ENCODE assay signal across 8 cellular contexts in the genomic region with DNA sequence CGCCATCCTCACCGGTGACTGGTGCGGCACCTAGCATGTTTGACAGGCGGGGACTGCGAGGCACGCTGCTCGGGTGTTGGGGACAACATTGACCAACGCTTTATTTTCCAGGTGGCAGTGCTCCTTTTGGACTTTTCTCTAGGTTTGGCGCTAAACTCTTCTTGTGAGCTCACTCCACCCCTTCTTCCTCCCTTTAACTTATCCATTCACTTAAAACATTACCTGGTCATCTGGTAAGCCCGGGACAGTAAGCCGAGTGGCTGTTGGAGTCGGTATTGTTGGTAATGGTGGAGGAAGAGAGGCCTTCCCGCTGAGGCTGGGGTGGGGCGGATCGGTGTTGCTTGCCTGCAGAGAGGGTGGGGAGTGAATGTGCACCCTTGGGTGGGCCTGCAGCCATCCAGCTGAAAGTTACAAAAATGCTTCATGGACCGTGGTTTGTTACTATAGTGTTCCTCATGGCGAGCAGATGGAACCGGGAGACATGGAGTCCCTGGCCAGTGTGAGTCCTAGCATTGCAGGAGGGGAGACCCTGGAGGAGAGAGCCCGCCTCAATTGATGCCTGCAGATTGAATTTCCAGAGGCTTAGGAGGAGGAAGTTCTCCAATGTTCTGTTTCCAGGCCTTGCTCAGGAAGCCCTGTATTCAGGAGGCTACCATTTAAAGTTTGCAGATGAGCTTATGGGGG. TPM values are rescaled to one million over a fixed set of nuclear protein-coding genes. Genes with fewer than 3 reads are reported as not detected.
DNase-seq lines count a peak whose midpoint lies in the region; ATAC-seq and TF ChIP-seq lines count a peak whose summit lies in the region.

No MANE protein-coding gene starts in this region.

- peaks cover 6% of the 10 kb centered on the region for H3K27me3 Mint-ChIP-seq in activated CD4-positive, alpha-beta T cell treated with anti-CD3 and anti-CD28 coated beads for 36 hours
- H3K27me3 Mint-ChIP-seq in naive thymus-derived CD8-positive, alpha-beta T cell, result peaks cover 0 to 4% (median 0%) of the 10 kb centered on the region in 5 donors

- CTCF ChIA-PET in activated CD4-positive, alpha-beta T cell treated with anti-CD3 and anti-CD28 coated beads for 36 hours (lab: Charles Lee), result interaction anchor here (0.8 to 12.0 kb wide), 6 partner anchors 48 to 84 kb away, joined by 3 to 209 read pairs (median 4); partner anchors contain the start of gene MALAT1

- intact Hi-C loops in activated CD4-positive, alpha-beta T cell treated with anti-CD3 and anti-CD28 coated beads for 36 hours (cut with DNase I, micrococcal nuclease), result loop anchor here in 1 of 2 experiments (5.0 to 10.0 kb wide), 3 partner anchors 239 to 566 kb away; partner anchors contain the start of genes CCDC85B and RELA

- peaks cover 69% of the 10 kb centered on the region for H3K36me3 Mint-ChIP-seq in activated CD4-positive, alpha-beta T cell treated with anti-CD3 and anti-CD28 coated beads for 36 hours (ENCODE audit: low read depth)
- H3K36me3 Mint-ChIP-seq in naive thymus-derived CD8-positive, alpha-beta T cell, result peaks cover 4 to 46% (median 21%) of the 10 kb centered on the region in 3 donors

- H3K4me3 ChIP-seq in epithelial cell of esophagus (ENCODE audit: low read length), result peak overlapping the region; percentile 97

- POLR2A ChIA-PET in activated CD4-positive, alpha-beta T cell treated with anti-CD3 and anti-CD28 coated beads for 36 hours (lab: Charles Lee), result interaction anchor here (0.6 to 18.5 kb wide), 7 partner anchors 48 to 645 kb away, joined by 3 to 1637 read pairs (median 8); partner anchors contain the start of genes MALAT1, SF1 and ZNRD2
- POLR2A ChIA-PET in naive thymus-derived CD8-positive, alpha-beta T cell (lab: Charles Lee), result interaction anchor here (0.7 to 20.7 kb wide), 27 partner anchors 8 to 645 kb away, joined by 3 to 2047 read pairs (median 5); partner anchors contain the start of genes FAM89B, FRMD8, MALAT1 and PCNX3

- ATAC-seq in activated CD4-positive, alpha-beta T cell treated with anti-CD3 and anti-CD28 coated beads for 36 hours, result no peak
- ATAC-seq in naive thymus-derived CD8-positive, alpha-beta T cell, result no peak
- ATAC-seq in GM19023 (IDR thresholded peaks at IDR 0.05; ENCODE audit: unreplicated experiment) (no peak), HG02678 (IDR thresholded peaks at IDR 0.05; ENCODE audit: unreplicated experiment) (no peak)

- no peaks in the 10 kb centered on the region for H3K9me3 Mint-ChIP-seq in activated CD4-positive, alpha-beta T cell treated with anti-CD3 and anti-CD28 coated beads for 36 hours (ENCODE audit: low read depth)
- H3K9me3 Mint-ChIP-seq in naive thymus-derived CD8-positive, alpha-beta T cell, result peaks cover 0 to 4% (median 0%) of the 10 kb centered on the region in 9 donors

- peaks cover 39% of the 10 kb centered on the region for H3K4me1 Mint-ChIP-seq in activated CD4-positive, alpha-beta T cell treated with anti-CD3 and anti-CD28 coated beads for 36 hours
- H3K4me1 Mint-ChIP-seq in naive thymus-derived CD8-positive, alpha-beta T cell, result peaks cover 45 to 87% (median 56%) of the 10 kb centered on the region in 4 donors

- no peak for TF ChIP-seq CTCF in epithelial cell of esophagus (IDR thresholded peaks at IDR 0.05; ENCODE audit: insufficient read depth, low read depth, low read length, missing control alignments)

- DNase-seq in activated CD4-positive, alpha-beta T cell treated with anti-CD3 and anti-CD28 coated beads for 1 hour, result peak; percentile 33
- DNase-seq in activated CD4-positive, alpha-beta T cell treated with anti-CD3 and anti-CD28 coated beads, Interleukin-2, amount 50 U/mL, for 4 hours, result no peak
- DNase-seq in activated CD4-positive, alpha-beta T cell treated with anti-CD3 and anti-CD28 coated beads for 36 hours, result peak; percentile 51
- DNase-seq in epithelial cell of esophagus (ENCODE audit: low read depth), result peak; percentile 16
- peak in 5 of 10 donors; percentile 36 to 75 (median 47) for DNase-seq in naive thymus-derived CD8-positive, alpha-beta T cell
- DNase-seq in NCI-H146 treated with DMSO at 0.1 percent for 48 hours (lab: John Stamatoyannopoulos, UW; ENCODE audit: unreplicated experiment), result no peak

- H3K4me3 Mint-ChIP-seq in activated CD4-positive, alpha-beta T cell treated with anti-CD3 and anti-CD28 coated beads for 36 hours, result peak overlapping the region; percentile 100
- peak overlapping the region; percentile 88 to 98 (median 96) for H3K4me3 Mint-ChIP-seq in naive thymus-derived CD8-positive, alpha-beta T cell

- peak overlapping the region; percentile 99 for H3K27ac Mint-ChIP-seq in activated CD4-positive, alpha-beta T cell treated with anti-CD3 and anti-CD28 coated beads for 36 hours
- H3K27ac Mint-ChIP-seq in naive thymus-derived CD8-positive, alpha-beta T cell, result peak overlapping the region; percentile 94 to 100 (median 99)

RNA-seq across cellular contexts. Expression of gene NEAT1, which starts 1.1 kb away (rescaled TPM):
- total RNA-seq in activated CD4-positive, alpha-beta T cell treated with anti-CD3 and anti-CD28 coated beads for 36 hours, result 100 to 1,000 TPM; 435 to 569 TPM
- 100 to 1,000 TPM; 375 to 414 TPM for total RNA-seq in naive thymus-derived CD8-positive, alpha-beta T cell
- 1 to 10 TPM; 1.3 to 2.9 (median 1.9) TPM for polyA plus RNA-seq in naive thymus-derived CD8-positive, alpha-beta T cell

RNA-seq across cellular contexts. Expression of gene FRMD8, which starts 37.2 kb away (rescaled TPM):
- total RNA-seq in activated CD4-positive, alpha-beta T cell treated with anti-CD3 and anti-CD28 coated beads for 36 hours, result 10 to 100 TPM; 32.7 to 37.5 TPM
- 10 to 100 TPM; 48.6 to 55.0 TPM for total RNA-seq in naive thymus-derived CD8-positive, alpha-beta T cell
- polyA plus RNA-seq in naive thymus-derived CD8-positive, alpha-beta T cell, result 10 to 100 TPM; 34.5 to 42.6 (median 35.4) TPM

RNA-seq across cellular contexts. Expression of gene SLC25A45, which starts 41.2 kb away (rescaled TPM):
- total RNA-seq in activated CD4-positive, alpha-beta T cell treated with anti-CD3 and anti-CD28 coated beads for 36 hours, result 10 to 100 TPM; 13.2 to 14.3 TPM
- total RNA-seq in naive thymus-derived CD8-positive, alpha-beta T cell, result 10 to 100 TPM; 22.2 to 23.4 TPM
- polyA plus RNA-seq in naive thymus-derived CD8-positive, alpha-beta T cell, result 10 to 100 TPM; 10.8 to 19.2 (median 11.0) TPM

Comparison
In these comparisons a context has a peak if more than half of its experiments do, and no peak if none do; other contexts are left out.
1. DNase-seq: peak in activated CD4-positive, alpha-beta T cell treated with anti-CD3 and anti-CD28 coated beads for 1 hour (single experiment), activated CD4-positive, alpha-beta T cell treated with anti-CD3 and anti-CD28 coated beads for 36 hours (single experiment) and epithelial cell of esophagus (single experiment); none in activated CD4-positive, alpha-beta T cell treated with anti-CD3 and anti-CD28 coated beads, Interleukin-2, amount 50 U/mL, for 4 hours (0 of 2) and NCI-H146 treated with DMSO at 0.1 percent for 48 hours (single experiment).